ENCODE assay signal across 24 cellular contexts in genomic region chr9:126952180-126952960, GRCh38. TPM values are rescaled to one million over a fixed set of nuclear protein-coding genes. Genes with fewer than 3 reads are reported as not detected.
DNase-seq lines count a peak whose midpoint lies in the region; ATAC-seq and TF ChIP-seq lines count a peak whose summit lies in the region.
"Had no signal": no experiment of that assay in that cellular context is flagged by ENCODE, and none has a peak within 500 bp of the region (broad histone marks: within the 10 kb centered on the region; RNA-seq: fewer than 3 reads in every experiment).

No MANE protein-coding gene starts in this region.

- CTCF ChIA-PET in GM10248 (lab: Yijun Ruan, JAX), result interaction anchor here (1.2 to 3.0 kb wide), 2 partner anchors 9 to 11 kb away, joined by 3 to 18 read pairs; no protein-coding TSS in a partner anchor

- no peaks in the 10 kb centered on the region for H3K9me3 ChIP-seq in T-helper 17 cell (ENCODE audit: control insufficient read depth, low read length, poor library complexity, severe bottlenecking)
- H3K9me3 ChIP-seq: esophagus muscularis mucosa, thyroid gland had no signal

- H3K4me3 ChIP-seq in AG10803 (ENCODE audit: low read length), result no peak overlapping the region
- no peak overlapping the region for H3K4me3 ChIP-seq in fibroblast of the aortic adventitia (ENCODE audit: low read depth, low read length)
- H3K4me3 ChIP-seq: esophagus muscularis mucosa, thyroid gland had no signal

- H3K27me3 Mint-ChIP-seq in T-helper 17 cell, result peaks cover 6% of the 10 kb centered on the region
- H3K27me3 Mint-ChIP-seq in progenitor cell of endocrine pancreas, result no peaks in the 10 kb centered on the region
- H3K27me3 Mint-ChIP-seq: activated T-cell treated with anti-CD3 and anti-CD28 coated beads, Interleukin-2, amount 50 U/mL, for 24 hours; CD8-positive, alpha-beta memory T cell; effector memory CD8-positive, alpha-beta T cell; stimulated activated memory B cell treated with anti-CD40 and anti-IgM and Interleukin-4, amounts not matched to agents 10 μg/mL and 1 μg/mL and 100 μg/mL, for 72 hours had no signal

- peak; percentile 37 for DNase-seq in AG10803 (ENCODE audit: low read depth)
- no peak for DNase-seq in T-helper 17 cell
- DNase-seq in fibroblast of the aortic adventitia (ENCODE audit: low read depth), result peak; percentile 63
- no peak for DNase-seq in progenitor cell of endocrine pancreas (ENCODE audit: low spot score, unreplicated experiment)
- no peak for DNase-seq in NCI-H345 (lab: John Stamatoyannopoulos, UW)
- no peak for DNase-seq in posterior vena cava (ENCODE audit: low spot score)
- DNase-seq in NCI-H1694 treated with DMSO at 0.1 percent for 48 hours (lab: John Stamatoyannopoulos, UW), result no peak
- no peak for DNase-seq in GM10248 (ENCODE audit: extremely low spot score)
- DNase-seq: activated CD4-positive, alpha-beta memory T cell treated with anti-CD3 and anti-CD28 coated beads, Interleukin-2, amount 10 ng/mL, durations not matched to agents 7 days and 5 days; activated naive CD4-positive, alpha-beta T cell; activated T-cell treated with anti-CD3 and anti-CD28 coated beads, Interleukin-2, amount 50 U/mL, for 24 hours; anterior cingulate cortex; CD8-positive, alpha-beta memory T cell; effector memory CD8-positive, alpha-beta T cell; Karpas-422; left colon; NCI-H1092 treated with DMSO at 0.1 percent for 48 hours; NCI-H2081; nucleus accumbens; T-helper 9 cell; thyroid gland had no signal

- TF ChIP-seq CTCF in AG10803 (conservative IDR thresholded peaks at IDR 0.05; ENCODE audit: low read length), result no peak
- no peak for TF ChIP-seq CTCF in fibroblast of the aortic adventitia (IDR thresholded peaks at IDR 0.05; ENCODE audit: insufficient read depth, low read length)
- TF ChIP-seq CTCF in progenitor cell of endocrine pancreas (IDR thresholded peaks at IDR 0.05; ENCODE audit: unreplicated experiment), result no peak
- no peak for TF ChIP-seq CTCF in GM10248 (IDR thresholded peaks at IDR 0.05; ENCODE audit: control extremely low read depth, extremely low read depth, low read depth, missing control alignments)

- H3K4me3 Mint-ChIP-seq in T-helper 17 cell (peak overlapping the region; percentile 28), progenitor cell of endocrine pancreas (ENCODE audit: low read depth) (no peak overlapping the region)
- H3K4me3 Mint-ChIP-seq: activated CD4-positive, alpha-beta memory T cell treated with anti-CD3 and anti-CD28 coated beads, Interleukin-2, amount 10 ng/mL, durations not matched to agents 7 days and 5 days; activated T-cell treated with anti-CD3 and anti-CD28 coated beads, Interleukin-2, amount 50 U/mL, for 24 hours; CD8-positive, alpha-beta memory T cell; effector memory CD8-positive, alpha-beta T cell; stimulated activated memory B cell treated with anti-CD40 and anti-IgM and Interleukin-4, amounts not matched to agents 10 μg/mL and 1 μg/mL and 100 μg/mL, for 72 hours had no signal

- no peaks in the 10 kb centered on the region for H3K9me3 Mint-ChIP-seq in progenitor cell of endocrine pancreas (ENCODE audit: low read depth)
- H3K9me3 Mint-ChIP-seq: activated CD4-positive, alpha-beta memory T cell treated with anti-CD3 and anti-CD28 coated beads, Interleukin-2, amount 10 ng/mL, durations not matched to agents 7 days and 5 days; activated T-cell treated with anti-CD3 and anti-CD28 coated beads, Interleukin-2, amount 50 U/mL, for 24 hours; CD8-positive, alpha-beta memory T cell; effector memory CD8-positive, alpha-beta T cell; stimulated activated memory B cell treated with anti-CD40 and anti-IgM and Interleukin-4, amounts not matched to agents 10 μg/mL and 1 μg/mL and 100 μg/mL, for 72 hours had no signal

- POLR2A ChIA-PET in GM10248 (lab: Yijun Ruan, JAX), result no interaction called here

- ATAC-seq in T-helper 17 cell, result no peak
- ATAC-seq: effector memory CD8-positive, alpha-beta T cell; left colon; SK-N-SH treated with all-trans-retinoic acid at 6 μM for 48 hours; stimulated activated memory B cell treated with anti-CD40 and anti-IgM and Interleukin-4, amounts not matched to agents 10 μg/mL and 1 μg/mL and 100 μg/mL, for 72 hours had no signal

- no peak overlapping the region for H3K27ac Mint-ChIP-seq in T-helper 17 cell
- H3K27ac Mint-ChIP-seq in progenitor cell of endocrine pancreas, result peak overlapping the region; percentile 90
- H3K27ac Mint-ChIP-seq: activated CD4-positive, alpha-beta memory T cell treated with anti-CD3 and anti-CD28 coated beads, Interleukin-2, amount 10 ng/mL, durations not matched to agents 7 days and 5 days; activated T-cell treated with anti-CD3 and anti-CD28 coated beads, Interleukin-2, amount 50 U/mL, for 24 hours; stimulated activated memory B cell treated with anti-CD40 and anti-IgM and Interleukin-4, amounts not matched to agents 10 μg/mL and 1 μg/mL and 100 μg/mL, for 72 hours had no signal

- peaks cover 14% of the 10 kb centered on the region for H3K4me1 Mint-ChIP-seq in T-helper 17 cell
- H3K4me1 Mint-ChIP-seq in progenitor cell of endocrine pancreas (ENCODE audit: low read depth), result peaks cover 3% of the 10 kb centered on the region
- H3K4me1 Mint-ChIP-seq: activated CD4-positive, alpha-beta memory T cell treated with anti-CD3 and anti-CD28 coated beads, Interleukin-2, amount 10 ng/mL, durations not matched to agents 7 days and 5 days; CD8-positive, alpha-beta memory T cell had no signal

- H3K36me3 Mint-ChIP-seq in T-helper 17 cell (ENCODE audit: low read depth) (peaks cover 3% of the 10 kb centered on the region), progenitor cell of endocrine pancreas (ENCODE audit: insufficient read depth) (no peaks in the 10 kb centered on the region)

- intact Hi-C loops in posterior vena cava (cut with DNase I), result loop anchor here in 1 of 2 donors (10.0 kb wide), 1 partner anchor 62 kb away; no protein-coding TSS in a partner anchor

RNA-seq across cellular contexts. Expression of gene RALGPS1, which starts 37.8 kb away (rescaled TPM):
- total RNA-seq in T-helper 17 cell (10 to 100 TPM in 1 of 2 donors, 1 to 10 TPM in 1; 9.3 to 12.6 TPM), fibroblast of the aortic adventitia (ENCODE audit: low replicate concordance) (2.4 and 2.9 TPM in 2 replicates), progenitor cell of endocrine pancreas (39.2 and 43.8 TPM in 2 replicates), posterior vena cava (1 to 10 TPM; 6.4 to 7.8 TPM)

Comparison
In these comparisons a context has a peak if more than half of its experiments do, and no peak if none do; other contexts are left out.
1. DNase-seq: peak in AG10803 (single experiment) and fibroblast of the aortic adventitia (single experiment); none in T-helper 17 cell (0 of 3), progenitor cell of endocrine pancreas (single experiment), NCI-H345 (single experiment), posterior vena cava (single experiment), NCI-H1694 treated with DMSO at 0.1 percent for 48 hours (single experiment) and GM10248 (single experiment).